In the genomic region with DNA sequence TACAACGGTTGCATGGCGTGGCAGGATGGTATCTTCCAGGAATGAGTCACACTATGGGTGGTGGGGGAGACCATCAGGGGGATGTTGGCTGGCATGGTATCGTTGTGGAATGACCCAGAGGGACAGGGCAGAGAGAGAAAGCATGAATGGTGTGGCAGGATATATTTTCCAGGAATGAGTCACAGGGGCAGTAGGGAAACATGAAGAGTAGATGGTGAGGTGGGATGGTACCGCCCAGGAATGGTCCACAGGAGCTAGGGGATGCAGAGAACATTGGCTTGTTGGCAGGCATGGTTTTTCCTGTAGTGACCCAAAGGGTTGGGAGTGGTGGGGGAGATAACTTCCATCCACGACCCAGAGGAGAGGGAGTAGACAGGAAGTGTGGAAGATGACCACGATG, we compare ENCODE assay signal across 21 cellular contexts.
"Had no signal": no experiment of that assay in that cellular context is flagged by ENCODE, and none has a peak within 500 bp of the region (broad histone marks: within the 10 kb centered on the region; RNA-seq: fewer than 3 reads in every experiment).

No MANE protein-coding gene starts in this region.

- H3K27ac ChIP-seq: PC-9, VCaP had no signal

- H2AFZ ChIP-seq: PC-9 had no signal

- H3K4me2 ChIP-seq: PC-9 had no signal

- ATAC-seq: T-cell had no signal

- H3K4me3 ChIP-seq: PC-9 had no signal

- DNase-seq: activated CD4-positive, alpha-beta memory T cell treated with anti-CD3 and anti-CD28 coated beads for 36 hours; activated CD4-positive, alpha-beta T cell treated with anti-CD3 and anti-CD28 coated beads, Interleukin-2, amount 10 ng/mL, durations not matched to agents 7 days and 5 days; activated CD4-positive, CD25-positive, alpha-beta regulatory T cell; activated gamma-delta T cell treated with Interleukin-2 at 50 U/mL for 16 hours; activated naive CD4-positive, alpha-beta T cell treated with anti-CD3 and anti-CD28 coated beads, Interleukin-2, amount 10 ng/mL, durations not matched to agents 7 days and 5 days; activated naive CD8-positive, alpha-beta T cell treated with anti-CD3 and anti-CD28 coated beads for 36 hours; activated T-cell treated with anti-CD3 and anti-CD28 coated beads for 4 hours; activated T-cell treated with anti-CD3 and anti-CD28 coated beads, Interleukin-2, amount 50 U/mL, for 48 hours; aorta; central memory CD4-positive, alpha-beta T cell; Karpas-422; NCI-H1105 treated with DMSO at 0.1 percent for 48 hours; NCI-H1436 treated with DMSO at 0.1 percent for 48 hours; NCI-H187; NCI-H2081; NCI-H524; SIG-M5; T-cell; T-helper 2 cell had no signal
